ENCODE assay signal across 11 cellular contexts in genomic region chr20:63857751-63858392, GRCh38. TPM values are rescaled to one million over a fixed set of nuclear protein-coding genes. Genes with fewer than 3 reads are reported as not detected.
DNase-seq lines count a peak whose midpoint lies in the region; ATAC-seq and TF ChIP-seq lines count a peak whose summit lies in the region.
"Had no signal": no experiment of that assay in that cellular context is flagged by ENCODE, and none has a peak within 500 bp of the region (broad histone marks: within the 10 kb centered on the region; RNA-seq: fewer than 3 reads in every experiment).

No MANE protein-coding gene starts in this region.

- H3K27me3 ChIP-seq in BLaER1 (no peaks in the 10 kb centered on the region), lower lobe of right lung (ENCODE audit: low read depth) (peaks cover 5% of the 10 kb centered on the region)

- peak overlapping the region; percentile 28 for H3K4me3 Mint-ChIP-seq in activated B cell treated with CpG ODN at 0.5 μM for 24 hours

- H3K4me1 Mint-ChIP-seq in activated B cell treated with CpG ODN at 0.5 μM for 24 hours: peaks cover 29% of the 10 kb centered on the region

- peak overlapping the region; percentile 90 for H3K27ac ChIP-seq in BLaER1
- H3K27ac ChIP-seq in lower lobe of right lung: peak overlapping the region; percentile 74

- ATAC-seq in activated B cell treated with CpG ODN at 0.5 μM for 24 hours (ENCODE audit: low read depth) (no peak), lower lobe of right lung (peak in 1 of 2 donors; percentile 3), HG02973 (IDR thresholded peaks at IDR 0.05; ENCODE audit: unreplicated experiment) (no peak)

- intact Hi-C loops in activated B cell treated with CpG ODN at 0.5 μM for 24 hours (cut with micrococcal nuclease) (no loop called here), lower lobe of right lung (cut with DNase I) (no loop called here)

- H3K4me1 ChIP-seq in BLaER1 (peaks cover 82% of the 10 kb centered on the region), lower lobe of right lung (peaks cover 65% of the 10 kb centered on the region)

- H3K4me3 ChIP-seq in BLaER1 (peak overlapping the region; percentile 54; the same call in 1 of the 2 replicates), lower lobe of right lung (no peak overlapping the region)

- peaks cover 4% of the 10 kb centered on the region for H3K36me3 Mint-ChIP-seq in activated B cell treated with CpG ODN at 0.5 μM for 24 hours (ENCODE audit: low read depth)

- no peak for TF ChIP-seq CTCF in activated B cell treated with CpG ODN at 0.5 μM for 24 hours (IDR thresholded peaks at IDR 0.05)
- TF ChIP-seq CTCF in lower lobe of right lung (IDR thresholded peaks at IDR 0.05): no peak

- no peaks in the 10 kb centered on the region for H3K27me3 Mint-ChIP-seq in activated B cell treated with CpG ODN at 0.5 μM for 24 hours

- H3K9me3 ChIP-seq in BLaER1 (no peaks in the 10 kb centered on the region), lower lobe of right lung (no peaks in the 10 kb centered on the region)

- no peaks in the 10 kb centered on the region for H4K20me1 ChIP-seq in BLaER1

- CTCF ChIA-PET in activated B cell treated with CpG ODN at 0.5 μM for 24 hours (lab: Charles Lee): no interaction called here

- H3K36me3 ChIP-seq in BLaER1: peaks cover 20% of the 10 kb centered on the region
- peaks cover 15% of the 10 kb centered on the region for H3K36me3 ChIP-seq in lower lobe of right lung

- DNase-seq in activated B cell treated with CpG ODN at 0.5 μM for 24 hours (no peak), lower lobe of right lung (no peak), NCI-H187 treated with DMSO at 0.1 percent for 48 hours (lab: John Stamatoyannopoulos, UW) (no peak), kidney glomerular epithelial cell (lab: John Stamatoyannopoulos, UW) (no peak)
- DNase-seq: effector CD8-positive, alpha-beta T cell; nucleus accumbens had no signal

- H3K9me3 Mint-ChIP-seq in activated B cell treated with CpG ODN at 0.5 μM for 24 hours: no peaks in the 10 kb centered on the region
- H3K9me3 Mint-ChIP-seq: CD14-positive monocyte had no signal

- POLR2A ChIA-PET in activated B cell treated with CpG ODN at 0.5 μM for 24 hours (lab: Charles Lee): interaction anchor here (0.6 kb wide), 1 partner anchor 70 kb away, joined by 4 read pairs; no protein-coding TSS in a partner anchor

- H3K4me2 ChIP-seq in BLaER1: peak overlapping the region; percentile 97

- H3K9ac ChIP-seq in BLaER1: peak overlapping the region; percentile 72

- H3K27ac Mint-ChIP-seq in activated B cell treated with CpG ODN at 0.5 μM for 24 hours: no peak overlapping the region

RNA-seq across cellular contexts. Expression of gene ABHD16B, which starts 3.4 kb away (rescaled TPM):
- not detected in 2 replicates for total RNA-seq in activated B cell treated with CpG ODN at 0.5 μM for 24 hours
- not detected for total RNA-seq in lower lobe of right lung
- total RNA-seq: NCI-H460, subcutaneous adipose tissue had no signal

RNA-seq across cellular contexts. Expression of gene TPD52L2, which starts 7.2 kb away (rescaled TPM):
- total RNA-seq in activated B cell treated with CpG ODN at 0.5 μM for 24 hours (36.7 and 38.8 TPM in 2 replicates), lower lobe of right lung (76.9 TPM)

RNA-seq across cellular contexts. Expression of gene ZBTB46, which starts 26.8 kb away (rescaled TPM):
- total RNA-seq in activated B cell treated with CpG ODN at 0.5 μM for 24 hours: 0.46 and 0.49 TPM in 2 replicates
- 9.9 TPM for total RNA-seq in lower lobe of right lung

RNA-seq across cellular contexts. Expression of gene DNAJC5, which starts 37.1 kb away (rescaled TPM):
- 27.5 and 28.6 TPM in 2 replicates for total RNA-seq in activated B cell treated with CpG ODN at 0.5 μM for 24 hours
- 54.5 TPM for total RNA-seq in lower lobe of right lung
